Comparison of ENCODE assay signal across 25 cellular contexts in the genomic region with DNA sequence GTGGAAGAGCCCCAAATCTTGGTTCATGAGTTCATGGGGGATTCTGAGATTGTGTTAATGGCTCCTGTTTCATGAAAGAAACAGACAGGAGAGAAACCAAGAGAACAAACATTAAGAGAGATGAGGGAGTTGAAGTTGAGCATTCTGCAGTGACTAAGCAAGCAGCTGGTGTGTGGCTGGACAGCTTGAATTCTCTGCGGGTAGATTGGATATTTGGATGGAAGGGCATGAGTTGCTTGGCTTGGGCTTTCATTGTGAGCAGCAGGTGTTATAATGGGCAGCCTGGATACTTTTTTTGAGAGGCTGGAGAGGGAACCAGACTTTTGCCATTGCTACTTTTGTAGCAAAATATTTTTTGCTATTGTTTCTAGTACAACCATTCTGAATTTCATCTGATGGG.
"Had no signal": no experiment of that assay in that cellular context is flagged by ENCODE, and none has a peak within 500 bp of the region (broad histone marks: within the 10 kb centered on the region; RNA-seq: fewer than 3 reads in every experiment).

No MANE protein-coding gene starts in this region.

- DNase-seq: effector CD8-positive, alpha-beta T cell; endodermal cell; foreskin fibroblast; gastrocnemius medialis; head of caudate nucleus; left ventricle myocardium superior; lower lobe of right lung; naive B cell; psoas muscle; right cardiac atrium; sigmoid colon; spleen; stimulated activated CD4-positive, alpha-beta T cell treated with anti-CD3 and anti-CD28 coated beads, Interleukin-4, amount 100 ng/mL, for 4 hours; stimulated activated naive CD8-positive, alpha-beta T cell treated with anti-CD3 and anti-CD28 coated beads, Interleukin-15, Interleukin-2, amounts not matched to agents 100 U/mL and 50 U/mL, for 24 hours; testis; upper lobe of left lung had no signal

- H3K36me3 ChIP-seq: gastrocnemius medialis, lower lobe of right lung, neutrophil, sigmoid colon, spleen, tibial nerve, upper lobe of left lung had no signal

- H3K27me3 ChIP-seq: gastrocnemius medialis, neutrophil, sigmoid colon, spleen, testis, tibial nerve, upper lobe of left lung had no signal

- H3K4me3 ChIP-seq: dorsolateral prefrontal cortex, gastrocnemius medialis, lower lobe of right lung, psoas muscle, sigmoid colon, skin epidermis, spleen, testis, tibial nerve, upper lobe of left lung had no signal

- H3K36me3 Mint-ChIP-seq: naive B cell; natural killer cell treated with Interleukin-12 subunit alpha and Interleukin-12 subunit beta and Interleukin-15 and Interleukin-18, amount 100 ng/mL, for 72 hours; stimulated activated memory B cell treated with anti-CD40 and anti-IgM and Interleukin-4, amounts not matched to agents 10 μg/mL and 1 μg/mL and 100 μg/mL, for 72 hours had no signal

- H3K27ac Mint-ChIP-seq: endodermal cell; naive B cell; stimulated activated memory B cell treated with anti-CD40 and anti-IgM and Interleukin-4, amounts not matched to agents 10 μg/mL and 1 μg/mL and 100 μg/mL, for 72 hours had no signal

- H3K9me3 Mint-ChIP-seq: endodermal cell; naive B cell; natural killer cell treated with Interleukin-12 subunit alpha and Interleukin-12 subunit beta and Interleukin-15 and Interleukin-18, amount 100 ng/mL, for 72 hours; neural crest cell; stimulated activated memory B cell treated with anti-CD40 and anti-IgM and Interleukin-4, amounts not matched to agents 10 μg/mL and 1 μg/mL and 100 μg/mL, for 72 hours had no signal

- H3K27ac ChIP-seq: epithelial cell of prostate, gastrocnemius medialis, lower lobe of right lung, neutrophil, parathyroid adenoma, psoas muscle, sigmoid colon, skin epidermis, spleen, testis, tibial nerve, upper lobe of left lung had no signal

- H3K9me3 ChIP-seq: gastrocnemius medialis, lower lobe of right lung, neutrophil, psoas muscle, sigmoid colon, spleen, testis, tibial nerve, upper lobe of left lung had no signal

- H3K4me3 Mint-ChIP-seq: endodermal cell; naive B cell; natural killer cell treated with Interleukin-12 subunit alpha and Interleukin-12 subunit beta and Interleukin-15 and Interleukin-18, amount 100 ng/mL, for 72 hours; neural crest cell; stimulated activated memory B cell treated with anti-CD40 and anti-IgM and Interleukin-4, amounts not matched to agents 10 μg/mL and 1 μg/mL and 100 μg/mL, for 72 hours had no signal

- H3K4me1 ChIP-seq: gastrocnemius medialis, lower lobe of right lung, parathyroid adenoma, psoas muscle, sigmoid colon, spleen, testis, tibial nerve, upper lobe of left lung had no signal

- H3K4me1 Mint-ChIP-seq: neural crest cell; stimulated activated memory B cell treated with anti-CD40 and anti-IgM and Interleukin-4, amounts not matched to agents 10 μg/mL and 1 μg/mL and 100 μg/mL, for 72 hours had no signal
